ENCODE assay signal across 8 cellular contexts in the genomic region with DNA sequence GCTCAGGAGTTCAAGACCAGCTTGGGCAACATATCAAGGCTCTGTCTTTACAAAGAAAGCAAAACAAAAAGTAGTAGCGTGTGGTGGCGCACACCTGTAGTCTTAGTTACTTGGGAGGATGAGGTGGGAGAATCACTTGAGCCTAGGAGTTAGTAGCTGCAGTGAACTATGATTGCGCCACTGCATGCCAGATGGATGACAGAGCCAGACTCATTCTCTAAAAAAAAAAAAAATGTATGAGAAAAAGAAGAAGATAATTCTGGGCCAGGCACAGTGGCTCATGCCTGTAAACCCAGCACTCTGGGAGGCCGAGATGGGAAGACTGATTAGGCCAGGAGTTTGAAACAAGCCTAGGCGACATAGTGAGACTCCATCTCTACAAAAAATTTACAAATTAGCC. TPM values are rescaled to one million over a fixed set of nuclear protein-coding genes. Genes with fewer than 3 reads are reported as not detected.
A peak's percentile ranks its signal among the peaks of the same experiment; 100 is the strongest.
DNase-seq lines count a peak whose midpoint lies in the region; ATAC-seq and TF ChIP-seq lines count a peak whose summit lies in the region.

No MANE protein-coding gene starts in this region.

- H3K4me3 ChIP-seq in PC-9 (no peak overlapping the region), skin epidermis (no peak overlapping the region), lower leg skin (ENCODE audit: low read depth, poor library complexity, severe bottlenecking) (no peak overlapping the region)

- POLR2A ChIA-PET in PC-9 (lab: Charles Lee; ENCODE audit: unreplicated experiment) = no interaction called here

- BruUV-seq in PC-9 (replicated peaks; lab: Mats Ljungman, UMichigan) = no TSS peak

- H3K4me2 ChIP-seq in PC-9 = no peak overlapping the region

- peaks cover 20% of the 10 kb centered on the region for H3F3A ChIP-seq in PC-9 (ENCODE audit: insufficient read depth, low read depth)

- 92 to 95% methylated on average over 5 of the region's 5 CpGs for WGBS in lower leg skin, 2 donors

- intact Hi-C loops in PC-9 (cut with micrococcal nuclease; ENCODE audit: unreplicated experiment) = no loop called here
- intact Hi-C loops in lower leg skin (cut with DNase I; ENCODE audit: low total_unique reads) = no loop called here

- H3K4me1 ChIP-seq in PC-9 (replicated peaks; ENCODE audit: insufficient read depth) = peaks cover 17% of the 10 kb centered on the region

- H3K36me3 ChIP-seq in PC-9 (ENCODE audit: low read depth) = no peaks in the 10 kb centered on the region

- H3K79me2 ChIP-seq in PC-9 (ENCODE audit: low read depth) = peaks cover 18% of the 10 kb centered on the region

- DNase-seq in GM04504 (ENCODE audit: low read depth) (peak; percentile 64), PC-9 (peak; percentile 29 to 74), fibroblast of gingiva (ENCODE audit: low read depth) (peak; percentile 73), lower leg skin (ENCODE audit: low spot score in 2 of 2) (no peak), NCI-H1092 treated with DMSO at 0.1 percent for 48 hours (lab: John Stamatoyannopoulos, UW) (no peak), OCI-M2 (lab: John Stamatoyannopoulos, UW; ENCODE audit: unreplicated experiment) (no peak)

- no peaks in the 10 kb centered on the region for H3K9me2 ChIP-seq in PC-9 (ENCODE audit: insufficient read depth)

- H3K27me3 ChIP-seq in PC-9 (ENCODE audit: insufficient read depth, low read depth) = no peaks in the 10 kb centered on the region

- peak overlapping the region; percentile 23; the same call in 1 of the 2 replicates for H3K27ac ChIP-seq in PC-9
- peak overlapping the region in 19 of 21 experiments; percentile 70 to 97 (median 90) for H3K27ac ChIP-seq in skin epidermis

- TF ChIP-seq CTCF in PC-9 (conservative IDR thresholded peaks at IDR 0.05) = no peak
- TF ChIP-seq CTCF in lower leg skin (IDR thresholded peaks at IDR 0.05) = no peak

- no peaks in the 10 kb centered on the region; the same call in 1 of the 2 replicates for H3K9me3 ChIP-seq in PC-9 (ENCODE audit: insufficient read depth, low read depth)

- TF ChIP-seq POLR2A in lower leg skin (IDR thresholded peaks at IDR 0.05) = no peak
- no peak for TF ChIP-seq POLR2A in GM18505 (IDR thresholded peaks at IDR 0.05; ENCODE audit: borderline replicate concordance, extremely low read depth, insufficient read depth, insufficient read length)

- no peak overlapping the region for H2AFZ ChIP-seq in PC-9

- no peaks in the 10 kb centered on the region for H4K20me1 ChIP-seq in PC-9 (ENCODE audit: insufficient read depth)

- CTCF ChIA-PET in PC-9 (lab: Charles Lee) = interaction anchor here (0.6 kb wide), 1 partner anchor 222 kb away, joined by 9 read pairs; no protein-coding TSS in a partner anchor

- no peak for ATAC-seq in GM18505 (IDR thresholded peaks at IDR 0.05; ENCODE audit: unreplicated experiment)

RNA-seq across cellular contexts. Expression of a gene that starts 28.5 kb away (rescaled TPM):
- total RNA-seq in PC-9 (2021) = 19.5 and 21.1 TPM in 2 replicates
- total RNA-seq in lower leg skin = 10 to 100 TPM; 40.2 to 72.4 (median 50.5) TPM

RNA-seq across cellular contexts. Expression of a gene that starts 40.6 kb away (rescaled TPM):
- total RNA-seq in PC-9 (2021) (3.4 and 12.1 TPM in 2 replicates), lower leg skin (10 to 100 TPM; 25.1 to 60.9 (median 48.0) TPM)

RNA-seq across cellular contexts. Expression of a gene that starts 53.4 kb away (rescaled TPM):
- 21.5 and 28.6 TPM in 2 replicates for total RNA-seq in PC-9 (2021)
- 10 to 100 TPM; 14.6 to 51.8 (median 20.7) TPM for total RNA-seq in lower leg skin

Comparison
In these comparisons a context has a peak if more than half of its experiments do, and no peak if none do; other contexts are left out.
1. DNase-seq: peak in GM04504 (single experiment), PC-9 (2 of 2) and fibroblast of gingiva (single experiment); none in lower leg skin (0 of 2), NCI-H1092 treated with DMSO at 0.1 percent for 48 hours (single experiment) and OCI-M2 (single experiment).